ENCODE assay signal across 1 cellular context in genomic region chr20:24811020-24811419, GRCh38.
A peak's percentile ranks its signal among the peaks of the same experiment; 100 is the strongest.
TF ChIP-seq lines count a peak whose summit lies in the region.

No MANE protein-coding gene starts in this region.

TF ChIP-seq in HepG2, 621 proteins besides CTCF, POLR2A, EP300 and RAD21 (continued from another document):
- TF ChIP-seq MNT (IDR thresholded peaks at IDR 0.05) = peak; percentile 69
